Comparison of ENCODE assay signal across 12 cellular contexts in genomic region chr6:156783958-156784357, GRCh38. TPM values are rescaled to one million over a fixed set of nuclear protein-coding genes. Genes with fewer than 3 reads are reported as not detected.
DNase-seq lines count a peak whose midpoint lies in the region; ATAC-seq, FAIRE-seq and TF ChIP-seq lines count a peak whose summit lies in the region.
"Had no signal": no experiment of that assay in that cellular context is flagged by ENCODE, and none has a peak within 500 bp of the region (broad histone marks: within the 10 kb centered on the region; RNA-seq: fewer than 3 reads in every experiment).

No MANE protein-coding gene starts in this region.

- no peak overlapping the region for H2BK5ac ChIP-seq in mesendoderm (ENCODE audit: low read length)

- intact Hi-C loops in transverse colon (cut with DNase I; ENCODE audit: low total_unique reads) = no loop called here

- no peaks in the 10 kb centered on the region for H3K27me3 Mint-ChIP-seq in activated naive CD8-positive, alpha-beta T cell
- H3K27me3 Mint-ChIP-seq in activated naive CD8-positive, alpha-beta T cell treated with anti-CD3 and anti-CD28 coated beads for 36 hours = no peaks in the 10 kb centered on the region
- H3K27me3 Mint-ChIP-seq in astrocyte (ENCODE audit: low read depth, unreplicated experiment) = no peaks in the 10 kb centered on the region
- H3K27me3 Mint-ChIP-seq: stimulated activated naive CD8-positive, alpha-beta T cell treated with anti-CD3 and anti-CD28 coated beads, Interleukin-15, amount 100 ng/mL, for 72 hours had no signal

- H3K36me3 Mint-ChIP-seq in activated naive CD8-positive, alpha-beta T cell = no peaks in the 10 kb centered on the region
- H3K36me3 Mint-ChIP-seq in activated naive CD8-positive, alpha-beta T cell treated with anti-CD3 and anti-CD28 coated beads for 36 hours = peaks cover 22% of the 10 kb centered on the region
- no peaks in the 10 kb centered on the region for H3K36me3 Mint-ChIP-seq in astrocyte (ENCODE audit: low read depth, unreplicated experiment)

- H2AK5ac ChIP-seq in mesendoderm (ENCODE audit: low read length) = no peak overlapping the region

- WGBS in mesendoderm (ENCODE audit: extremely low coverage, insufficient coverage, low lambda C conversion rate) = no CpG with 5 or more reads among the region's 6 CpGs
- WGBS in transverse colon (ENCODE audit: low coverage in 1 of 2), 2 donors = 78 to 80% methylated on average over 1 to 6 of the region's 6 CpGs

- H2BK120ac ChIP-seq in mesendoderm (ENCODE audit: low read depth, low read length) = no peak overlapping the region

- DNase-seq in activated naive CD8-positive, alpha-beta T cell treated with anti-CD3 and anti-CD28 coated beads for 36 hours = no peak
- DNase-seq in astrocyte (ENCODE audit: low read depth) (no peak), mesendoderm (peak; percentile 59), transverse colon (no peak), HPDE6-E6E7 (ENCODE audit: extremely low spot score) (no peak), ecto neural progenitor cell (ENCODE audit: low spot score) (no peak)
- DNase-seq: activated T-cell treated with anti-CD3 and anti-CD28 coated beads, Interleukin-2, amount 50 U/mL, for 1 hour; NCI-H146; stimulated activated naive CD8-positive, alpha-beta T cell treated with anti-CD3 and anti-CD28 coated beads, Interleukin-15, amount 100 ng/mL, for 72 hours had no signal

- no peak overlapping the region for H2BK15ac ChIP-seq in mesendoderm (replicated peaks; ENCODE audit: low read depth)

- no peak overlapping the region for H3K4ac ChIP-seq in mesendoderm (ENCODE audit: low read depth, low read length)

- H3K18ac ChIP-seq in mesendoderm (ENCODE audit: low read length) = no peak overlapping the region

- TF ChIP-seq CTCF in astrocyte (IDR thresholded peaks at IDR 0.05; ENCODE audit: insufficient read depth, low read depth, low read length) (no peak), transverse colon (IDR thresholded peaks at IDR 0.05) (no peak)

- H3K79me1 ChIP-seq in mesendoderm (ENCODE audit: low read length) = peaks cover 2% of the 10 kb centered on the region

- H3K23ac ChIP-seq in mesendoderm (ENCODE audit: low read length) = no peak overlapping the region

- H3K27ac Mint-ChIP-seq in activated naive CD8-positive, alpha-beta T cell = peak overlapping the region; percentile 1
- no peak overlapping the region for H3K27ac Mint-ChIP-seq in activated naive CD8-positive, alpha-beta T cell treated with anti-CD3 and anti-CD28 coated beads for 36 hours
- H3K27ac Mint-ChIP-seq in astrocyte (ENCODE audit: unreplicated experiment) = peak overlapping the region; percentile 36

- H4K5ac ChIP-seq in mesendoderm (ENCODE audit: low read length) = no peak overlapping the region

- no peak for TF ChIP-seq POLR2A in transverse colon (IDR thresholded peaks at IDR 0.05)

- ATAC-seq in GM19467 (IDR thresholded peaks at IDR 0.05; ENCODE audit: unreplicated experiment) = no peak
- ATAC-seq: stimulated activated naive CD8-positive, alpha-beta T cell treated with anti-CD3 and anti-CD28 coated beads, Interleukin-15, amount 100 ng/mL, for 72 hours had no signal

- H3K56ac ChIP-seq in mesendoderm (ENCODE audit: low read length) = no peak overlapping the region

- H3K27ac ChIP-seq in astrocyte (ENCODE audit: low read depth, low read length) = no peak overlapping the region
- H3K27ac ChIP-seq in mesendoderm (ENCODE audit: low read depth, low read length) = no peak overlapping the region
- H3K27ac ChIP-seq in transverse colon = peak overlapping the region in 3 of 4 donors; percentile 18 to 99 (median 32)

- no peaks in the 10 kb centered on the region for H3K36me3 ChIP-seq in astrocyte (ENCODE audit: insufficient read depth, low read length)
- no peaks in the 10 kb centered on the region for H3K36me3 ChIP-seq in mesendoderm (ENCODE audit: control insufficient read depth, insufficient read depth, low read length)
- no peaks in the 10 kb centered on the region for H3K36me3 ChIP-seq in transverse colon

- H3K9ac ChIP-seq in astrocyte (ENCODE audit: low read length) (no peak overlapping the region), mesendoderm (ENCODE audit: low read length) (no peak overlapping the region)

- no peak for TF ChIP-seq EP300 in transverse colon (IDR thresholded peaks at IDR 0.05; ENCODE audit: low read depth)

- H3K4me2 ChIP-seq in astrocyte (ENCODE audit: low read length) (no peak overlapping the region), mesendoderm (ENCODE audit: low read length) (no peak overlapping the region)

- no peaks in the 10 kb centered on the region for H3K27me3 ChIP-seq in astrocyte (ENCODE audit: insufficient read depth, low read length)
- H3K27me3 ChIP-seq in mesendoderm (ENCODE audit: insufficient read depth, low read length, poor library complexity) = no peaks in the 10 kb centered on the region
- H3K27me3 ChIP-seq in transverse colon = no peaks in the 10 kb centered on the region

- H3K9me3 Mint-ChIP-seq in activated naive CD8-positive, alpha-beta T cell (ENCODE audit: low read depth) = no peaks in the 10 kb centered on the region
- no peaks in the 10 kb centered on the region for H3K9me3 Mint-ChIP-seq in activated naive CD8-positive, alpha-beta T cell treated with anti-CD3 and anti-CD28 coated beads for 36 hours
- H3K9me3 Mint-ChIP-seq in astrocyte (ENCODE audit: unreplicated experiment) = no peaks in the 10 kb centered on the region
- H3K9me3 Mint-ChIP-seq: stimulated activated naive CD8-positive, alpha-beta T cell treated with anti-CD3 and anti-CD28 coated beads, Interleukin-15, amount 100 ng/mL, for 72 hours had no signal

- H3K9me3 ChIP-seq in astrocyte (ENCODE audit: insufficient read depth, low read depth, low read length) = no peaks in the 10 kb centered on the region
- H3K9me3 ChIP-seq in transverse colon = no peaks in the 10 kb centered on the region

- no peak overlapping the region for H4K8ac ChIP-seq in mesendoderm (ENCODE audit: low read depth, low read length)

- in situ Hi-C loops in transverse colon (cut with MboI; ENCODE audit: low pct_ligation_motif_present in 1 of 4, low pct_unique_long_range_greater_than_20kb in 1 of 4, low sequenced_read_pairs in 3 of 4) = loop anchor here in 2 of 4 donors (10.0 kb wide), 2 partner anchors 99 to 241 kb away; no protein-coding TSS in a partner anchor

- H3K79me2 ChIP-seq in astrocyte (ENCODE audit: insufficient read depth, low read length) (peaks cover 99% of the 10 kb centered on the region), mesendoderm (ENCODE audit: control insufficient read depth, insufficient read depth, low read length) (peaks cover 79% of the 10 kb centered on the region)

- FAIRE-seq in astrocyte (lab: Jason Lieb, UNC) = no peak
- FAIRE-seq: colon had no signal

- H3K4me3 ChIP-seq in astrocyte (ENCODE audit: insufficient read depth, low read depth, low read length) = no peak overlapping the region
- no peak overlapping the region for H3K4me3 ChIP-seq in mesendoderm (ENCODE audit: low read length)
- H3K4me3 ChIP-seq in transverse colon = no peak overlapping the region

- H3K4me3 Mint-ChIP-seq in activated naive CD8-positive, alpha-beta T cell = peak overlapping the region; percentile 38
- no peak overlapping the region for H3K4me3 Mint-ChIP-seq in activated naive CD8-positive, alpha-beta T cell treated with anti-CD3 and anti-CD28 coated beads for 36 hours
- H3K4me3 Mint-ChIP-seq in astrocyte (ENCODE audit: unreplicated experiment) = peak overlapping the region; percentile 79

- H3K4me1 Mint-ChIP-seq in activated naive CD8-positive, alpha-beta T cell (ENCODE audit: low read depth) = peaks cover 80% of the 10 kb centered on the region
- H3K4me1 Mint-ChIP-seq in activated naive CD8-positive, alpha-beta T cell treated with anti-CD3 and anti-CD28 coated beads for 36 hours = peaks cover 65% of the 10 kb centered on the region
- peaks cover 29% of the 10 kb centered on the region for H3K4me1 Mint-ChIP-seq in astrocyte (ENCODE audit: low read depth, unreplicated experiment)

- no peak overlapping the region for H2AFZ ChIP-seq in astrocyte (ENCODE audit: low read depth, low read length)

- H4K20me1 ChIP-seq in astrocyte (ENCODE audit: insufficient read depth, low read length) = peaks cover 81% of the 10 kb centered on the region

- peaks cover 27% of the 10 kb centered on the region for H3K4me1 ChIP-seq in astrocyte (ENCODE audit: insufficient read depth, low read length)
- no peaks in the 10 kb centered on the region for H3K4me1 ChIP-seq in mesendoderm (ENCODE audit: control insufficient read depth, low read depth, low read length)
- H3K4me1 ChIP-seq in transverse colon = peaks cover 10 to 58% (median 47%) of the 10 kb centered on the region in 4 donors

RNA-seq across cellular contexts. Expression of gene ARID1B, which starts 6.8 kb away (rescaled TPM):
- total RNA-seq in activated naive CD8-positive, alpha-beta T cell treated with anti-CD3 and anti-CD28 coated beads for 36 hours = 10 to 100 TPM; 40.6 to 41.5 TPM
- total RNA-seq in astrocyte (75.4 and 78.2 TPM in 2 replicates), transverse colon (100 to 1,000 TPM in 2 of 4 donors, 10 to 100 TPM in 2; 87.1 to 194 (median 115) TPM)
- polyA plus RNA-seq in mesendoderm (2013, experiment 1 of 2) = 43.9 TPM
- 42.1 TPM for polyA plus RNA-seq in mesendoderm (2013, experiment 2 of 2)

Comparison
In these comparisons a context has a peak if more than half of its experiments do, and no peak if none do; other contexts are left out.
1. H3K27ac ChIP-seq: peak in transverse colon (3 of 4); none in astrocyte (single experiment) and mesendoderm (single experiment).